15 cellular contexts compared by ENCODE assay signal in the genomic region with DNA sequence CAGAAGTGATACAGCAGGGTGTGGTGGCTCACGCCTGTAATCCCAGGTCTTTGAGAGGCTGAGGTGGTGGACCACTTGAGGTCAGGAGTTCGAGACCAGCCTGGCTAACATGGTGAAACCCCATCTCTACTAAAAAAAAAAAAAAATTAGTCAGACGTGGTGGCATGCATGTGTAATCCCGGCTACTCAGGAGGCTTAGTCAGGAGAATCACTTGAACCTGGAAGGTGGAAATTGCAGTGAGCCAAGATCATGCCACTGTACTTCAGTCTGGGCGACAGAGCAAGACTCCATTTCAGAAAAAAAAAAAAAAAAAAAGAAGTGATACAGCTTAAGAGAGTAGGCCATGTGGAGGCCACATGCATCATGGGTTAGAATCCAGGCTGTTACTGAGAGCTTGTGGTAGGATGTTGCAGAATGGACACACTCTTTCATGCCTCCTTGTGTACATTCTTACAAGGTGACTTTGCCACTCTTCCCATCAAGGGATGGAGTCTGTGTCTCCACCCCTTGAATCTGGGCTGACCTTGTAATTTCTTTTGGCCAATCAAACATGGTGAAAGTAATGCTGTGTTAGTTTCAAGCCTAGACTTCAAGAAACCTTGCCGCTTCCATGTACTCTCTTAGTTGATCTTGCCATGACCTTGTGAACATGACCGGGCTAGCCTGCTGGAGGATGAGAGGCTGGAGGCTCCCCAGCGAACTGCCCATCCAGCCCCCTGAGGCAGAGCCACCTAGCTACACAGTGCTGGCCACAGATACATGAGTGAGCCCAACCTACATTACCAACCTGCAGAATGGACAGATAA. TPM values are rescaled to one million over a fixed set of nuclear protein-coding genes. Genes with fewer than 3 reads are reported as not detected.
A peak's percentile ranks its signal among the peaks of the same experiment; 100 is the strongest.
DNase-seq lines count a peak whose midpoint lies in the region; ATAC-seq and TF ChIP-seq lines count a peak whose summit lies in the region.
"Had no signal": no experiment of that assay in that cellular context is flagged by ENCODE, and none has a peak within 500 bp of the region (broad histone marks: within the 10 kb centered on the region; RNA-seq: fewer than 3 reads in every experiment).

No MANE protein-coding gene starts in this region.

- H3K4me3 Mint-ChIP-seq in activated T-cell treated with anti-CD3 and anti-CD28 coated beads, Interleukin-2, amount 50 U/mL, for 72 hours: no peak overlapping the region
- H3K4me3 Mint-ChIP-seq in osteocyte (ENCODE audit: unreplicated experiment): no peak overlapping the region

- peaks cover 12 to 13% of the 10 kb centered on the region in 2 donors for H3K36me3 Mint-ChIP-seq in activated T-cell treated with anti-CD3 and anti-CD28 coated beads, Interleukin-2, amount 50 U/mL, for 72 hours (ENCODE audit: insufficient read depth in 2 of 2)
- no peaks in the 10 kb centered on the region for H3K36me3 Mint-ChIP-seq in osteocyte (ENCODE audit: unreplicated experiment)

- H3K4me1 ChIP-seq in KMS-11 (ENCODE audit: low read depth, poor library complexity, severe bottlenecking) (peaks cover 62% of the 10 kb centered on the region), osteoblast (ENCODE audit: insufficient read depth, low read length) (peaks cover 8% of the 10 kb centered on the region)
- H3K4me1 ChIP-seq: uterus had no signal

- H4K20me1 ChIP-seq in KMS-11 (ENCODE audit: insufficient read depth) (no peaks in the 10 kb centered on the region), osteoblast (ENCODE audit: insufficient read depth, low read length) (no peaks in the 10 kb centered on the region)

- peak overlapping the region; percentile 12; the same call in 1 of the 2 replicates for H3K27ac ChIP-seq in KMS-11
- no peak overlapping the region for H3K27ac ChIP-seq in osteoblast (ENCODE audit: low read depth, low read length)
- H3K27ac ChIP-seq: SK-N-MC, uterus had no signal

- no peak for ATAC-seq in activated T-cell treated with anti-CD3 and anti-CD28 coated beads, Interleukin-2, amount 50 U/mL, for 72 hours (replicated peaks in 1 of 2)
- ATAC-seq in HG03378 (IDR thresholded peaks at IDR 0.05; ENCODE audit: unreplicated experiment): no peak

- H3K4me3 ChIP-seq in KMS-11 (IDR thresholded peaks at IDR 0.05; ENCODE audit: insufficient read depth, low read depth, low read length) (no peak overlapping the region), osteoblast (ENCODE audit: insufficient read depth, low read length) (no peak overlapping the region)
- H3K4me3 ChIP-seq: SK-N-MC, uterus had no signal

- TF ChIP-seq CTCF in KMS-11 (conservative IDR thresholded peaks at IDR 0.05; ENCODE audit: low read depth, low read length) (no peak), osteoblast (IDR thresholded peaks at IDR 0.05; ENCODE audit: extremely low read depth, low read depth, low read length) (no peak), osteocyte (IDR thresholded peaks at IDR 0.05) (no peak)

- no peak for DNase-seq in activated T-cell treated with anti-CD3 and anti-CD28 coated beads, Interleukin-2, amount 50 U/mL, for 72 hours
- DNase-seq in activated T-cell treated with anti-CD3 and anti-CD28 coated beads, Interleukin-2, amount 50 U/mL, for 48 hours: no peak
- peak; percentile 9 for DNase-seq in amniotic epithelial cell (ENCODE audit: low read depth)
- peak; percentile 32 for DNase-seq in osteoblast (ENCODE audit: insufficient read length, low spot score, missing footprints)
- DNase-seq in DMS153 (lab: John Stamatoyannopoulos, UW): no peak
- DNase-seq in osteocyte (ENCODE audit: extremely low spot score, unreplicated experiment): no peak
- DNase-seq: ACHN, KBM-7, NCI-H2081 treated with DMSO at 0.1 percent for 48 hours, posterior cingulate gyrus, uterus had no signal

- peak overlapping the region; percentile 36 for H3K27ac Mint-ChIP-seq in activated T-cell treated with anti-CD3 and anti-CD28 coated beads, Interleukin-2, amount 50 U/mL, for 72 hours
- no peak overlapping the region for H3K27ac Mint-ChIP-seq in osteocyte (ENCODE audit: unreplicated experiment)

- no peaks in the 10 kb centered on the region for H3K9me3 ChIP-seq in osteoblast (ENCODE audit: low read depth, low read length)
- H3K9me3 ChIP-seq: uterus had no signal

- H2AFZ ChIP-seq in KMS-11 (ENCODE audit: low read depth): peak overlapping the region; percentile 4; the same call in 1 of the 2 replicates
- no peak overlapping the region for H2AFZ ChIP-seq in osteoblast (ENCODE audit: low read length)

- H3K27me3 Mint-ChIP-seq in activated T-cell treated with anti-CD3 and anti-CD28 coated beads, Interleukin-2, amount 50 U/mL, for 72 hours (ENCODE audit: low read depth): no peaks in the 10 kb centered on the region
- peaks cover 3% of the 10 kb centered on the region for H3K27me3 Mint-ChIP-seq in osteocyte (ENCODE audit: unreplicated experiment)

- peaks cover 7 to 8% of the 10 kb centered on the region in 2 donors for H3K9me3 Mint-ChIP-seq in activated T-cell treated with anti-CD3 and anti-CD28 coated beads, Interleukin-2, amount 50 U/mL, for 72 hours
- peaks cover 3% of the 10 kb centered on the region for H3K9me3 Mint-ChIP-seq in osteocyte (ENCODE audit: unreplicated experiment)

- H3K79me2 ChIP-seq in KMS-11 (ENCODE audit: insufficient read depth, low read depth) (no peaks in the 10 kb centered on the region), osteoblast (ENCODE audit: insufficient read depth, low read length) (no peaks in the 10 kb centered on the region)

- H3K4me2 ChIP-seq in KMS-11 (peak overlapping the region; percentile 36; the same call in 1 of the 2 replicates), osteoblast (ENCODE audit: insufficient read depth, low read length) (no peak overlapping the region)

- no peaks in the 10 kb centered on the region for H3K36me3 ChIP-seq in KMS-11 (ENCODE audit: insufficient read depth)
- no peaks in the 10 kb centered on the region for H3K36me3 ChIP-seq in osteoblast (ENCODE audit: insufficient read depth, low read length)
- H3K36me3 ChIP-seq: uterus had no signal

- H3K9ac ChIP-seq in KMS-11: no peak overlapping the region

- peaks cover 58% of the 10 kb centered on the region for H3K4me1 Mint-ChIP-seq in activated T-cell treated with anti-CD3 and anti-CD28 coated beads, Interleukin-2, amount 50 U/mL, for 72 hours (ENCODE audit: low read depth)
- H3K4me1 Mint-ChIP-seq in osteocyte (ENCODE audit: unreplicated experiment): peaks cover 6% of the 10 kb centered on the region

- H3K27me3 ChIP-seq in KMS-11 (ENCODE audit: insufficient read depth, low read depth) (no peaks in the 10 kb centered on the region), osteoblast (ENCODE audit: insufficient read depth, low read length) (no peaks in the 10 kb centered on the region)
- H3K27me3 ChIP-seq: uterus had no signal

RNA-seq across cellular contexts. Expression of a gene that starts 12.3 kb away (rescaled TPM):
- total RNA-seq in activated T-cell treated with anti-CD3 and anti-CD28 coated beads, Interleukin-2, amount 50 U/mL, for 72 hours: not detected
- total RNA-seq in osteoblast: not detected in 2 replicates
- total RNA-seq in osteocyte: not detected in 2 replicates
- total RNA-seq: mesenteric fat pad had no signal

RNA-seq across cellular contexts. Expression of a gene that starts 32.6 kb away (rescaled TPM):
- 10 to 100 TPM; 24.2 to 41.1 TPM for total RNA-seq in activated T-cell treated with anti-CD3 and anti-CD28 coated beads, Interleukin-2, amount 50 U/mL, for 72 hours
- total RNA-seq in osteoblast (0.29 and 0.36 TPM in 2 replicates), osteocyte (0.29 and 0.83 TPM in 2 replicates)

RNA-seq across cellular contexts. Expression of a gene that starts 52.5 kb away (rescaled TPM):
- total RNA-seq in activated T-cell treated with anti-CD3 and anti-CD28 coated beads, Interleukin-2, amount 50 U/mL, for 72 hours: 100 to 1,000 TPM; 202 to 212 TPM
- 66.2 and 74.0 TPM in 2 replicates for total RNA-seq in osteoblast
- total RNA-seq in osteocyte: 112 and 115 TPM in 2 replicates

Comparison
In these comparisons a context has a peak if more than half of its experiments do, and no peak if none do; other contexts are left out.
1. DNase-seq: peak in amniotic epithelial cell (single experiment) and osteoblast (single experiment); none in activated T-cell treated with anti-CD3 and anti-CD28 coated beads, Interleukin-2, amount 50 U/mL, for 72 hours (0 of 2), activated T-cell treated with anti-CD3 and anti-CD28 coated beads, Interleukin-2, amount 50 U/mL, for 48 hours (0 of 2), DMS153 (single experiment) and osteocyte (single experiment).
2. RNA of a gene that starts 32.6 kb away (total RNA-seq): 24.2 to 41.1 TPM in activated T-cell treated with anti-CD3 and anti-CD28 coated beads, Interleukin-2, amount 50 U/mL, for 72 hours; 0.29 to 0.83 TPM in osteocyte and 0.29 to 0.36 TPM in osteoblast; every median in the first group is over 10 times any median in the second.